ENCODE assay signal across 39 cellular contexts in genomic region chr4:103938488-103938887, GRCh38.
"Had no signal": no experiment of that assay in that cellular context is flagged by ENCODE, and none has a peak within 500 bp of the region (broad histone marks: within the 10 kb centered on the region; RNA-seq: fewer than 3 reads in every experiment).

No MANE protein-coding gene starts in this region.

- H3K27ac ChIP-seq: ascending aorta, cardiac muscle cell, WERI-Rb-1 had no signal

- H3K36me3 ChIP-seq: ascending aorta, cardiac muscle cell, WERI-Rb-1 had no signal

- H3K9me3 Mint-ChIP-seq: activated CD4-positive, alpha-beta memory T cell treated with anti-CD3 and anti-CD28 coated beads, Interleukin-2, amount 10 ng/mL, durations not matched to agents 7 days and 5 days; activated CD4-positive, alpha-beta T cell treated with anti-CD3 and anti-CD28 coated beads, Interleukin-2, amount 10 ng/mL, durations not matched to agents 7 days and 5 days; activated naive CD4-positive, alpha-beta T cell treated with anti-CD3 and anti-CD28 coated beads, Interleukin-2, amount 10 ng/mL, durations not matched to agents 7 days and 5 days; activated naive CD4-positive, alpha-beta T cell treated with anti-CD3 and anti-CD28 coated beads, Interleukin-2, amount 50 U/mL, for 24 hours; activated naive CD8-positive, alpha-beta T cell treated with anti-CD3 and anti-CD28 coated beads, Interleukin-2, amount 10 ng/mL, durations not matched to agents 7 days and 5 days; activated naive CD8-positive, alpha-beta T cell treated with anti-CD3 and anti-CD28 coated beads, Interleukin-2, amount 50 U/mL, for 24 hours; activated T-cell treated with anti-CD3 and anti-CD28 coated beads, Interleukin-2, amount 50 U/mL, for 24 hours; activated T-helper 2 cell treated with anti-CD3 and anti-CD28 coated beads, Interferon-gamma antibody, Interleukin-2, Interleukin-4, amounts not matched to agents 10 μg/mL and 5 μg/mL and 100 μg/mL, durations not matched to agents 14 hours and 24 hours and 36 hours; T-helper 1 cell treated with Interleukin-12 subunit alpha and Interleukin-12 subunit beta and Interleukin-4 antibody, amounts not matched to agents 30 μg/mL and 1 μg/mL, for 36 hours; T-helper 2 cell treated with Interferon-gamma antibody and Interleukin-4, amounts not matched to agents 5 μg/mL and 100 μg/mL, for 36 hours had no signal

- ATAC-seq: activated CD4-positive, alpha-beta T cell treated with anti-CD3 and anti-CD28 coated beads for 36 hours; activated CD4-positive, CD25-positive, alpha-beta regulatory T cell treated with anti-CD3 and anti-CD28 coated beads, Interleukin-2, amount 50 U/mL, for 24 hours; activated CD8-positive, alpha-beta memory T cell treated with anti-CD3 and anti-CD28 coated beads, Interleukin-2, amount 10 ng/mL, durations not matched to agents 7 days and 5 days; activated CD8-positive, alpha-beta T cell treated with anti-CD3 and anti-CD28 coated beads, Interleukin-2, amount 10 ng/mL, durations not matched to agents 7 days and 5 days; activated naive CD8-positive, alpha-beta T cell treated with anti-CD3 and anti-CD28 coated beads, Interleukin-2, amount 50 U/mL, for 24 hours; WTC11 had no signal

- H3K27ac Mint-ChIP-seq: activated CD4-positive, alpha-beta memory T cell treated with anti-CD3 and anti-CD28 coated beads, Interleukin-2, amount 10 ng/mL, durations not matched to agents 7 days and 5 days; activated CD4-positive, alpha-beta T cell treated with anti-CD3 and anti-CD28 coated beads for 36 hours; activated CD4-positive, alpha-beta T cell treated with anti-CD3 and anti-CD28 coated beads, Interleukin-2, amount 10 ng/mL, durations not matched to agents 7 days and 5 days; activated CD8-positive, alpha-beta memory T cell treated with anti-CD3 and anti-CD28 coated beads, Interleukin-2, amount 10 ng/mL, durations not matched to agents 7 days and 5 days; activated CD8-positive, alpha-beta T cell treated with anti-CD3 and anti-CD28 coated beads, Interleukin-2, amount 10 ng/mL, durations not matched to agents 7 days and 5 days; activated naive CD4-positive, alpha-beta T cell treated with anti-CD3 and anti-CD28 coated beads, Interleukin-2, amount 10 ng/mL, durations not matched to agents 7 days and 5 days; activated naive CD4-positive, alpha-beta T cell treated with anti-CD3 and anti-CD28 coated beads, Interleukin-2, amount 50 U/mL, for 24 hours; activated naive CD8-positive, alpha-beta T cell; activated naive CD8-positive, alpha-beta T cell treated with anti-CD3 and anti-CD28 coated beads, Interleukin-2, amount 10 ng/mL, durations not matched to agents 7 days and 5 days; activated naive CD8-positive, alpha-beta T cell treated with anti-CD3 and anti-CD28 coated beads, Interleukin-2, amount 50 U/mL, for 24 hours; activated T-cell treated with anti-CD3 and anti-CD28 coated beads, Interleukin-2, amount 50 U/mL, for 24 hours; activated T-helper 2 cell treated with anti-CD3 and anti-CD28 coated beads, Interferon-gamma antibody, Interleukin-2, Interleukin-4, amounts not matched to agents 10 μg/mL and 5 μg/mL and 100 μg/mL, durations not matched to agents 14 hours and 24 hours and 36 hours; T-helper 1 cell treated with Interleukin-12 subunit alpha and Interleukin-12 subunit beta and Interleukin-4 antibody, amounts not matched to agents 30 μg/mL and 1 μg/mL, for 36 hours; T-helper 2 cell treated with Interferon-gamma antibody and Interleukin-4, amounts not matched to agents 5 μg/mL and 100 μg/mL, for 36 hours; WTC11 had no signal

- DNase-seq: activated CD4-positive, alpha-beta memory T cell treated with anti-CD3 and anti-CD28 coated beads, Interleukin-2, amount 10 ng/mL, durations not matched to agents 7 days and 5 days; activated CD4-positive, alpha-beta T cell treated with anti-CD3 and anti-CD28 coated beads for 1 hour; activated CD4-positive, alpha-beta T cell treated with anti-CD3 and anti-CD28 coated beads for 36 hours; activated CD4-positive, alpha-beta T cell treated with anti-CD3 and anti-CD28 coated beads for 48 hours; activated CD4-positive, alpha-beta T cell treated with anti-CD3 and anti-CD28 coated beads, Interleukin-2, amount 10 ng/mL, durations not matched to agents 7 days and 5 days; activated CD4-positive, alpha-beta T cell treated with anti-CD3 and anti-CD28 coated beads, Interleukin-2, amount 50 U/mL, for 48 hours; activated CD4-positive, CD25-positive, alpha-beta regulatory T cell; activated CD8-positive, alpha-beta memory T cell treated with anti-CD3 and anti-CD28 coated beads for 24 hours; activated CD8-positive, alpha-beta memory T cell treated with anti-CD3 and anti-CD28 coated beads, Interleukin-2, amount 10 ng/mL, durations not matched to agents 7 days and 5 days; activated CD8-positive, alpha-beta memory T cell treated with anti-CD3 and anti-CD28 coated beads, Interleukin-2, amount 50 U/mL, for 48 hours; activated CD8-positive, alpha-beta T cell treated with anti-CD3 and anti-CD28 coated beads, Interleukin-2, amount 10 ng/mL, durations not matched to agents 7 days and 5 days; activated effector memory CD4-positive, alpha-beta T cell treated with Interleukin-2 at 50 U/mL for 16 hours; activated gamma-delta T cell; activated naive CD4-positive, alpha-beta T cell treated with anti-CD3 and anti-CD28 coated beads, Interleukin-2, amount 10 ng/mL, durations not matched to agents 7 days and 5 days; activated naive CD4-positive, alpha-beta T cell treated with Interleukin-2 at 50 U/mL for 16 hours; activated naive CD8-positive, alpha-beta T cell treated with anti-CD3 and anti-CD28 coated beads, Interleukin-2, amount 10 ng/mL, durations not matched to agents 7 days and 5 days; activated naive CD8-positive, alpha-beta T cell treated with anti-CD3 and anti-CD28 coated beads, Interleukin-2, amount 50 U/mL, for 24 hours; activated T-cell treated with anti-CD3 and anti-CD28 coated beads, Interleukin-2, amount 50 U/mL, for 24 hours; activated T-cell treated with anti-CD3 and anti-CD28 coated beads, Interleukin-2, amount 50 U/mL, for 48 hours; anterior cingulate cortex; caudate nucleus; cerebellar nuclear complex; T-helper 1 cell; T-helper 2 cell; T-helper 9 cell; WERI-Rb-1 had no signal

- H3K9me3 ChIP-seq: ascending aorta had no signal

- H3K27me3 ChIP-seq: ascending aorta, cardiac muscle cell had no signal

- H3K4me3 ChIP-seq: ascending aorta, cardiac muscle cell had no signal

- H3K27me3 Mint-ChIP-seq: activated CD4-positive, alpha-beta memory T cell treated with anti-CD3 and anti-CD28 coated beads, Interleukin-2, amount 10 ng/mL, durations not matched to agents 7 days and 5 days; activated CD4-positive, alpha-beta T cell treated with anti-CD3 and anti-CD28 coated beads for 36 hours; activated CD4-positive, alpha-beta T cell treated with anti-CD3 and anti-CD28 coated beads, Interleukin-2, amount 10 ng/mL, durations not matched to agents 7 days and 5 days; activated CD8-positive, alpha-beta memory T cell treated with anti-CD3 and anti-CD28 coated beads, Interleukin-2, amount 10 ng/mL, durations not matched to agents 7 days and 5 days; activated naive CD4-positive, alpha-beta T cell treated with anti-CD3 and anti-CD28 coated beads, Interleukin-2, amount 10 ng/mL, durations not matched to agents 7 days and 5 days; activated naive CD4-positive, alpha-beta T cell treated with anti-CD3 and anti-CD28 coated beads, Interleukin-2, amount 50 U/mL, for 24 hours; activated naive CD8-positive, alpha-beta T cell; activated T-cell treated with anti-CD3 and anti-CD28 coated beads, Interleukin-2, amount 50 U/mL, for 24 hours; brain; central memory CD8-positive, alpha-beta T cell had no signal

- FAIRE-seq: bronchial epithelial cell, TTC549 had no signal

- H3K4me3 Mint-ChIP-seq: activated CD4-positive, alpha-beta memory T cell treated with anti-CD3 and anti-CD28 coated beads, Interleukin-2, amount 10 ng/mL, durations not matched to agents 7 days and 5 days; activated CD4-positive, alpha-beta T cell treated with anti-CD3 and anti-CD28 coated beads for 36 hours; activated CD4-positive, alpha-beta T cell treated with anti-CD3 and anti-CD28 coated beads, Interleukin-2, amount 10 ng/mL, durations not matched to agents 7 days and 5 days; activated CD8-positive, alpha-beta memory T cell treated with anti-CD3 and anti-CD28 coated beads, Interleukin-2, amount 10 ng/mL, durations not matched to agents 7 days and 5 days; activated CD8-positive, alpha-beta T cell treated with anti-CD3 and anti-CD28 coated beads, Interleukin-2, amount 10 ng/mL, durations not matched to agents 7 days and 5 days; activated naive CD4-positive, alpha-beta T cell treated with anti-CD3 and anti-CD28 coated beads, Interleukin-2, amount 10 ng/mL, durations not matched to agents 7 days and 5 days; activated naive CD4-positive, alpha-beta T cell treated with anti-CD3 and anti-CD28 coated beads, Interleukin-2, amount 50 U/mL, for 24 hours; activated naive CD8-positive, alpha-beta T cell; activated naive CD8-positive, alpha-beta T cell treated with anti-CD3 and anti-CD28 coated beads, Interleukin-2, amount 10 ng/mL, durations not matched to agents 7 days and 5 days; activated naive CD8-positive, alpha-beta T cell treated with anti-CD3 and anti-CD28 coated beads, Interleukin-2, amount 50 U/mL, for 24 hours; activated T-cell treated with anti-CD3 and anti-CD28 coated beads, Interleukin-2, amount 50 U/mL, for 24 hours; brain; central memory CD8-positive, alpha-beta T cell; T-helper 1 cell treated with Interleukin-12 subunit alpha and Interleukin-12 subunit beta and Interleukin-4 antibody, amounts not matched to agents 30 μg/mL and 1 μg/mL, for 36 hours; T-helper 2 cell treated with Interferon-gamma antibody and Interleukin-4, amounts not matched to agents 5 μg/mL and 100 μg/mL, for 36 hours; WTC11 had no signal

- H3K4me1 ChIP-seq: ascending aorta had no signal

- H3K4me1 Mint-ChIP-seq: activated CD4-positive, alpha-beta memory T cell treated with anti-CD3 and anti-CD28 coated beads, Interleukin-2, amount 10 ng/mL, durations not matched to agents 7 days and 5 days; activated CD4-positive, alpha-beta T cell treated with anti-CD3 and anti-CD28 coated beads for 36 hours; activated CD4-positive, alpha-beta T cell treated with anti-CD3 and anti-CD28 coated beads, Interleukin-2, amount 10 ng/mL, durations not matched to agents 7 days and 5 days; activated CD8-positive, alpha-beta memory T cell treated with anti-CD3 and anti-CD28 coated beads, Interleukin-2, amount 10 ng/mL, durations not matched to agents 7 days and 5 days; activated naive CD4-positive, alpha-beta T cell treated with anti-CD3 and anti-CD28 coated beads, Interleukin-2, amount 10 ng/mL, durations not matched to agents 7 days and 5 days; activated naive CD4-positive, alpha-beta T cell treated with anti-CD3 and anti-CD28 coated beads, Interleukin-2, amount 50 U/mL, for 24 hours; activated naive CD8-positive, alpha-beta T cell treated with anti-CD3 and anti-CD28 coated beads, Interleukin-2, amount 10 ng/mL, durations not matched to agents 7 days and 5 days; activated naive CD8-positive, alpha-beta T cell treated with anti-CD3 and anti-CD28 coated beads, Interleukin-2, amount 50 U/mL, for 24 hours; brain; central memory CD8-positive, alpha-beta T cell had no signal

- H3K36me3 Mint-ChIP-seq: activated CD8-positive, alpha-beta memory T cell treated with anti-CD3 and anti-CD28 coated beads, Interleukin-2, amount 10 ng/mL, durations not matched to agents 7 days and 5 days; activated naive CD4-positive, alpha-beta T cell treated with anti-CD3 and anti-CD28 coated beads, Interleukin-2, amount 10 ng/mL, durations not matched to agents 7 days and 5 days; activated naive CD4-positive, alpha-beta T cell treated with anti-CD3 and anti-CD28 coated beads, Interleukin-2, amount 50 U/mL, for 24 hours; activated naive CD8-positive, alpha-beta T cell; activated naive CD8-positive, alpha-beta T cell treated with anti-CD3 and anti-CD28 coated beads, Interleukin-2, amount 10 ng/mL, durations not matched to agents 7 days and 5 days; brain had no signal
